20 cellular contexts compared by ENCODE assay signal in the genomic region with DNA sequence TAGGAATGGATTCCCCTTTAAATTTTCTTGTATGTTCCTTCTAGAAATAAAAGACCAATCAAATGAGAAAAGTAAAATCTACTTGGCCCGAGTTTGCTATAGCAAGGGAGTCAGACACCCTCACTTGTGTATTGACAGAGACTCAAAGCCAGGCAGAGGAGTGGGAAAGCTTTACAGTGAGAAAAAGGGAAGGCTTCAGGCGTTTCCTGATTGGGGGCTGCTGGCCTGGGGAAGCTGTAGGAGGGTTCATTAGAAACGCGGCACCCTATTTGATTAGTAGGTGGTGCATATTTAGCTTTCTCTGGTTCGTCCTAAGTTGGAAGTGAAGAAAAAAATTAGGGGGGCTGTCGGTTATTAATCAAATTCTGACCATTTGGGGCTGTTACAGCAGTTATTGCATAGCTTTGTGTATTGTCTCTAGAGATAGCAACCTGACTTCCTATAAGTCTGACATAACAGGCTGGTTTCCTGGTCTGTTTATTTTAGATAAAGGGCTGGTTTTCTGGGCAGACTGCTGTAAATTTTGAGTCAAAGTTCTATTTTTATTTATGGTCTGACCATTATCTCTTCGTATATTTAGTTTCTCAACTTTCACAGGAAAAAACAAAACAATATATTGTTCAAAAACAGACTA. TPM values are rescaled to one million over a fixed set of nuclear protein-coding genes. Genes with fewer than 3 reads are reported as not detected.
"Had no signal": no experiment of that assay in that cellular context is flagged by ENCODE, and none has a peak within 500 bp of the region (broad histone marks: within the 10 kb centered on the region; RNA-seq: fewer than 3 reads in every experiment).

No MANE protein-coding gene starts in this region.

- H3K4me1 ChIP-seq: parathyroid adenoma had no signal

- H3K27me3 Mint-ChIP-seq: naive B cell had no signal

- H3K27ac ChIP-seq: adrenal gland, parathyroid adenoma had no signal

- H3K4me3 Mint-ChIP-seq: T-helper 1 cell treated with Interleukin-12 subunit alpha and Interleukin-12 subunit beta and Interleukin-4 antibody, amounts not matched to agents 30 μg/mL and 1 μg/mL, for 36 hours had no signal

- H3K27me3 ChIP-seq: adrenal gland, tibial artery had no signal

- H3K36me3 ChIP-seq: adrenal gland had no signal

- DNase-seq: activated CD4-positive, alpha-beta T cell treated with anti-CD3 and anti-CD28 coated beads, Interleukin-2, amount 50 U/mL, for 1 hour; activated CD4-positive, CD25-positive, alpha-beta regulatory T cell; activated naive CD4-positive, alpha-beta T cell treated with anti-CD3 and anti-CD28 coated beads, Interleukin-2, amount 50 U/mL, for 16 hours; activated T-cell treated with anti-CD3 and anti-CD28 coated beads for 4 hours; adrenal gland; caudate nucleus; cortex of kidney; effector memory CD4-positive, alpha-beta T cell; hippocampal formation; midbrain; naive B cell; tibial artery had no signal

- H3K27ac Mint-ChIP-seq: activated T-helper 2 cell treated with anti-CD3 and anti-CD28 coated beads, Interferon-gamma antibody, Interleukin-2, Interleukin-4, amounts not matched to agents 10 μg/mL and 5 μg/mL and 100 μg/mL, durations not matched to agents 14 hours and 24 hours and 36 hours; T-helper 1 cell treated with Interleukin-12 subunit alpha and Interleukin-12 subunit beta and Interleukin-4 antibody, amounts not matched to agents 30 μg/mL and 1 μg/mL, for 36 hours had no signal

- H3K9me3 ChIP-seq: adrenal gland had no signal

- H2AFZ ChIP-seq: parathyroid adenoma had no signal

- H3K9ac ChIP-seq: parathyroid adenoma had no signal

- H3K4me3 ChIP-seq: adrenal gland, tibial artery had no signal

- H3K79me2 ChIP-seq: parathyroid adenoma had no signal

RNA-seq across cellular contexts. Expression of a gene that starts 53.8 kb away (rescaled TPM):
- total RNA-seq: epithelial cell of proximal tubule, kidney epithelial cell, lower leg skin, renal cortical epithelial cell, skeletal muscle tissue had no signal
